In genomic region chr16:23387666-23388065, GRCh38 we compare ENCODE assay signal across 1 cellular context.
TF ChIP-seq lines count a peak whose summit lies in the region.

No MANE protein-coding gene starts in this region.

TF ChIP-seq in GM23338, 12 proteins besides CTCF, POLR2A, EP300 and RAD21 (continued from another document):
- TF ChIP-seq ZNF462 (CRISPR knock-in tag; IDR thresholded peaks at IDR 0.05) = no peak
- TF ChIP-seq POLR2AphosphoS5 (IDR thresholded peaks at IDR 0.05; ENCODE audit: low read depth) = no peak
